ENCODE assay signal across 13 cellular contexts in the genomic region with DNA sequence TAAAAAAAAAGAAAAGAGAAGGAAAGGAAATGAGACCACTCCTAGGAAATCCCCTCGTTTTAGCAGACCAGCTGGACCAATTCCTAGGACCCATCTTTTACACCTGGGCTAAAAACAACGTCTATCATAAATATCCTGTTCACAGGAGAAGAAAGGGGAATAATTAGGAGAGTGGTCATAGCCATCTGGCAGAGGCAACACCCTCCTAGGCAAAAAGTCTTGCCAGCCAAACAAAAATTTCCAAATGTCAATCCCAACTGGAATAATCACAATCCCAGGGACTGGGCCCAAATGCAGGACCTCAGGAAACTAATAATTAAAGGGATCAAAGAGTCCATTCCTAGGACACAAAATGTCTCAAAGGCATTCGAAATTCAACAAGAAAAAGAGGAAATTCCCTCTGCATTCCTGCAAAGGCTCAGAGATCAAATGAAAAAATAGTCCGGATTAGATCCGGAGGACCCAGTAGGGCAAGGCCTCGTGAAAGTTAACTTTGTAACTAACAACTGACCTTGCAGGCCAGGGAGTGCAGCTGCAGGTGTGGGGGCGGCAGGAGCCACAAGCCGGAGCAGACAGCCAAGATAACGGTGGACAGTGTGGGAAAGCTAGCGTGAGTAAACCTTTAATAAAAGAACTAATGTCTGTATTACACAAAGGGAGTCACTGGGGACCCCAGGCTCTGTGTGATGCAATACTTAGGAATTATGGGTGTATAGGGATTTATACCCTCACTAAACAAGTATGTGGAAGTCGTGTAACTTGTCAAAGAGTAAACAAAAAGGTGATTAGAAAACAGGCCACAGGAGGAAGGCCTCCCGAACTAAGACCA. TPM values are rescaled to one million over a fixed set of nuclear protein-coding genes. Genes with fewer than 3 reads are reported as not detected.
DNase-seq lines count a peak whose midpoint lies in the region; ATAC-seq and TF ChIP-seq lines count a peak whose summit lies in the region.
"Had no signal": no experiment of that assay in that cellular context is flagged by ENCODE, and none has a peak within 500 bp of the region (broad histone marks: within the 10 kb centered on the region; RNA-seq: fewer than 3 reads in every experiment).

No MANE protein-coding gene starts in this region.

- H3F3A ChIP-seq in PC-9 (ENCODE audit: insufficient read depth, low read depth): peaks cover 4% of the 10 kb centered on the region; the same call in 1 of the 2 replicates

- H2AFZ ChIP-seq in ACC112 (ENCODE audit: low read length, unreplicated experiment): peak overlapping the region; percentile 67
- H2AFZ ChIP-seq in PC-9: no peak overlapping the region

- peaks cover 5% of the 10 kb centered on the region for H3K9me3 Mint-ChIP-seq in nephron
- no peaks in the 10 kb centered on the region for H3K9me3 Mint-ChIP-seq in activated naive CD4-positive, alpha-beta T cell treated with anti-CD3 and anti-CD28 coated beads for 36 hours
- H3K9me3 Mint-ChIP-seq in activated CD8-positive, alpha-beta T cell treated with anti-CD3 and anti-CD28 coated beads for 36 hours: no peaks in the 10 kb centered on the region

- H3K27me3 ChIP-seq in ACC112 (ENCODE audit: insufficient read depth, low read length): no peaks in the 10 kb centered on the region
- H3K27me3 ChIP-seq in PC-9 (ENCODE audit: insufficient read depth, low read depth): no peaks in the 10 kb centered on the region

- DNase-seq in PC-9: peak; percentile 26 to 85
- peak; percentile 87 for DNase-seq in fibroblast of mammary gland (ENCODE audit: low read depth)
- DNase-seq in activated naive CD4-positive, alpha-beta T cell treated with anti-CD3 and anti-CD28 coated beads for 36 hours: no peak
- no peak for DNase-seq in activated CD8-positive, alpha-beta T cell treated with anti-CD3 and anti-CD28 coated beads for 36 hours
- no peak for DNase-seq in activated effector memory CD4-positive, alpha-beta T cell treated with anti-CD3 and anti-CD28 coated beads, Interleukin-2, amount 50 U/mL, for 16 hours
- DNase-seq in globus pallidus (ENCODE audit: low spot score): no peak
- DNase-seq: NCI-H1436; stimulated activated CD4-positive, alpha-beta T cell treated with anti-CD3 and anti-CD28 coated beads, Interleukin-4, amount 100 ng/mL, for 24 hours; substantia nigra had no signal

- H3K4me3 Mint-ChIP-seq in nephron: peak overlapping the region in 2 of 3 experiments; percentile 22 to 45
- no peak overlapping the region for H3K4me3 Mint-ChIP-seq in activated naive CD4-positive, alpha-beta T cell treated with anti-CD3 and anti-CD28 coated beads for 36 hours
- no peak overlapping the region for H3K4me3 Mint-ChIP-seq in activated CD8-positive, alpha-beta T cell treated with anti-CD3 and anti-CD28 coated beads for 36 hours
- H3K4me3 Mint-ChIP-seq: central memory CD8-positive, alpha-beta T cell; natural killer cell treated with Interleukin-12 subunit alpha and Interleukin-12 subunit beta and Interleukin-15 and Interleukin-18, amount 100 ng/mL, for 72 hours had no signal

- H3K36me3 Mint-ChIP-seq in nephron (ENCODE audit: low read depth): peaks cover 34% of the 10 kb centered on the region
- H3K36me3 Mint-ChIP-seq in activated naive CD4-positive, alpha-beta T cell treated with anti-CD3 and anti-CD28 coated beads for 36 hours (ENCODE audit: low read depth): no peaks in the 10 kb centered on the region
- no peaks in the 10 kb centered on the region for H3K36me3 Mint-ChIP-seq in activated CD8-positive, alpha-beta T cell treated with anti-CD3 and anti-CD28 coated beads for 36 hours (ENCODE audit: low read depth)
- H3K36me3 Mint-ChIP-seq: natural killer cell treated with Interleukin-12 subunit alpha and Interleukin-12 subunit beta and Interleukin-15 and Interleukin-18, amount 100 ng/mL, for 72 hours had no signal

- CTCF ChIA-PET in PC-9 (lab: Charles Lee): no interaction called here
- CTCF ChIA-PET in activated naive CD4-positive, alpha-beta T cell treated with anti-CD3 and anti-CD28 coated beads for 36 hours (lab: Charles Lee): interaction anchor here (0.8 kb wide), 1 partner anchor 147 kb away, joined by 3 read pairs; no protein-coding TSS in a partner anchor
- CTCF ChIA-PET in activated CD8-positive, alpha-beta T cell treated with anti-CD3 and anti-CD28 coated beads for 36 hours (lab: Charles Lee): no interaction called here

- H3K4me1 Mint-ChIP-seq in nephron: peaks cover 15% of the 10 kb centered on the region
- no peaks in the 10 kb centered on the region for H3K4me1 Mint-ChIP-seq in activated naive CD4-positive, alpha-beta T cell treated with anti-CD3 and anti-CD28 coated beads for 36 hours (ENCODE audit: low read depth)
- no peaks in the 10 kb centered on the region for H3K4me1 Mint-ChIP-seq in activated CD8-positive, alpha-beta T cell treated with anti-CD3 and anti-CD28 coated beads for 36 hours (ENCODE audit: low read depth)
- H3K4me1 Mint-ChIP-seq: central memory CD8-positive, alpha-beta T cell had no signal

- peak overlapping the region; percentile 5; the same call in 1 of the 2 replicates for H3K4me3 ChIP-seq in ACC112 (ENCODE audit: low read depth, low read length)
- H3K4me3 ChIP-seq in PC-9: 0 out of 2 replicates have a peak overlapping the region, but pooled peaks have one; percentile 7
- H3K4me3 ChIP-seq in fibroblast of mammary gland (ENCODE audit: control insufficient read depth, low read depth, low read length): no peak overlapping the region

- H3K79me2 ChIP-seq in ACC112 (ENCODE audit: control insufficient read depth, insufficient read depth, low read length, unreplicated experiment) (no peaks in the 10 kb centered on the region), PC-9 (ENCODE audit: low read depth) (no peaks in the 10 kb centered on the region)

- peak overlapping the region; percentile 51 for H3K27ac ChIP-seq in ACC112 (ENCODE audit: low read depth, low read length)
- peak overlapping the region; percentile 73 for H3K27ac ChIP-seq in PC-9

- no TSS peak for BruUV-seq in PC-9 (replicated peaks; lab: Mats Ljungman, UMichigan)

- ATAC-seq in activated CD8-positive, alpha-beta T cell treated with anti-CD3 and anti-CD28 coated beads for 36 hours: no peak
- ATAC-seq: natural killer cell treated with Interleukin-12 subunit alpha and Interleukin-12 subunit beta and Interleukin-15 and Interleukin-18, amount 100 ng/mL, for 72 hours had no signal

- no peaks in the 10 kb centered on the region for H3K9me3 ChIP-seq in PC-9 (ENCODE audit: insufficient read depth, low read depth)

- H3K4me2 ChIP-seq in PC-9: peak overlapping the region; percentile 48

- no peaks in the 10 kb centered on the region for H4K20me1 ChIP-seq in PC-9 (ENCODE audit: insufficient read depth)

- POLR2A ChIA-PET in PC-9 (lab: Charles Lee; ENCODE audit: unreplicated experiment): interaction anchor here (0.6 kb wide), 1 partner anchor 19 kb away, joined by 3 read pairs; no protein-coding TSS in a partner anchor
- POLR2A ChIA-PET in activated CD8-positive, alpha-beta T cell treated with anti-CD3 and anti-CD28 coated beads for 36 hours (lab: Charles Lee): no interaction called here

- peaks cover 12% of the 10 kb centered on the region for H3K4me1 ChIP-seq in ACC112 (ENCODE audit: control insufficient read depth, insufficient read depth, low read length, unreplicated experiment)
- peaks cover 18% of the 10 kb centered on the region for H3K4me1 ChIP-seq in PC-9 (replicated peaks; ENCODE audit: insufficient read depth)

- H3K9me2 ChIP-seq in PC-9 (ENCODE audit: insufficient read depth): no peaks in the 10 kb centered on the region

- no peak for TF ChIP-seq CTCF in PC-9 (conservative IDR thresholded peaks at IDR 0.05)
- TF ChIP-seq CTCF in fibroblast of mammary gland (conservative IDR thresholded peaks at IDR 0.05; ENCODE audit: control insufficient read depth, insufficient read depth, low read depth, low read length): no peak
- no peak for TF ChIP-seq CTCF in nephron (IDR thresholded peaks at IDR 0.05; ENCODE audit: unreplicated experiment in 3 of 3)
- TF ChIP-seq CTCF in activated CD8-positive, alpha-beta T cell treated with anti-CD3 and anti-CD28 coated beads for 36 hours (IDR thresholded peaks at IDR 0.05): no peak

- intact Hi-C loops in PC-9 (cut with micrococcal nuclease; ENCODE audit: unreplicated experiment): no loop called here
- intact Hi-C loops in activated naive CD4-positive, alpha-beta T cell treated with anti-CD3 and anti-CD28 coated beads for 36 hours (cut with micrococcal nuclease): no loop called here
- intact Hi-C loops in activated CD8-positive, alpha-beta T cell treated with anti-CD3 and anti-CD28 coated beads for 36 hours (cut with micrococcal nuclease): no loop called here

- H3K27me3 Mint-ChIP-seq in nephron (ENCODE audit: low read depth): peaks cover 3% of the 10 kb centered on the region
- peaks cover 3% of the 10 kb centered on the region for H3K27me3 Mint-ChIP-seq in activated naive CD4-positive, alpha-beta T cell treated with anti-CD3 and anti-CD28 coated beads for 36 hours (ENCODE audit: low read depth)
- peaks cover 1% of the 10 kb centered on the region for H3K27me3 Mint-ChIP-seq in activated CD8-positive, alpha-beta T cell treated with anti-CD3 and anti-CD28 coated beads for 36 hours

- H3K36me3 ChIP-seq in ACC112 (ENCODE audit: insufficient read depth, low read length) (no peaks in the 10 kb centered on the region), PC-9 (ENCODE audit: low read depth) (no peaks in the 10 kb centered on the region; the same call in 1 of the 2 replicates)

- H3K27ac Mint-ChIP-seq in nephron: peak overlapping the region; percentile 79 to 95 (median 91)
- no peak overlapping the region for H3K27ac Mint-ChIP-seq in activated naive CD4-positive, alpha-beta T cell treated with anti-CD3 and anti-CD28 coated beads for 36 hours
- H3K27ac Mint-ChIP-seq in activated CD8-positive, alpha-beta T cell treated with anti-CD3 and anti-CD28 coated beads for 36 hours: no peak overlapping the region
- H3K27ac Mint-ChIP-seq: natural killer cell treated with Interleukin-12 subunit alpha and Interleukin-12 subunit beta and Interleukin-15 and Interleukin-18, amount 100 ng/mL, for 72 hours had no signal

RNA-seq across cellular contexts. Expression of gene LCA5, which starts 11.7 kb away (rescaled TPM):
- 4.8 and 5.4 TPM in 2 replicates for total RNA-seq in PC-9 (2021)
- under 1 TPM; 0.22 to 0.29 TPM for total RNA-seq in activated naive CD4-positive, alpha-beta T cell treated with anti-CD3 and anti-CD28 coated beads for 36 hours
- total RNA-seq in activated CD8-positive, alpha-beta T cell treated with anti-CD3 and anti-CD28 coated beads for 36 hours: under 1 TPM in 1 of 2 experiments, not detected in 1; 0.07 TPM

Comparison
In these comparisons a context has a peak if more than half of its experiments do, and no peak if none do; other contexts are left out.
1. DNase-seq: peak in PC-9 (2 of 2) and fibroblast of mammary gland (single experiment); none in activated naive CD4-positive, alpha-beta T cell treated with anti-CD3 and anti-CD28 coated beads for 36 hours (single experiment), activated CD8-positive, alpha-beta T cell treated with anti-CD3 and anti-CD28 coated beads for 36 hours (single experiment), activated effector memory CD4-positive, alpha-beta T cell treated with anti-CD3 and anti-CD28 coated beads, Interleukin-2, amount 50 U/mL, for 16 hours (single experiment) and globus pallidus (single experiment).
2. H3K27ac Mint-ChIP-seq: peak in nephron (3 of 3); none in activated naive CD4-positive, alpha-beta T cell treated with anti-CD3 and anti-CD28 coated beads for 36 hours (single experiment) and activated CD8-positive, alpha-beta T cell treated with anti-CD3 and anti-CD28 coated beads for 36 hours (single experiment).
3. H3K4me3 Mint-ChIP-seq: peak in nephron (2 of 3); none in activated naive CD4-positive, alpha-beta T cell treated with anti-CD3 and anti-CD28 coated beads for 36 hours (single experiment) and activated CD8-positive, alpha-beta T cell treated with anti-CD3 and anti-CD28 coated beads for 36 hours (single experiment).